ENCODE assay signal across 1 cellular context in the genomic region with DNA sequence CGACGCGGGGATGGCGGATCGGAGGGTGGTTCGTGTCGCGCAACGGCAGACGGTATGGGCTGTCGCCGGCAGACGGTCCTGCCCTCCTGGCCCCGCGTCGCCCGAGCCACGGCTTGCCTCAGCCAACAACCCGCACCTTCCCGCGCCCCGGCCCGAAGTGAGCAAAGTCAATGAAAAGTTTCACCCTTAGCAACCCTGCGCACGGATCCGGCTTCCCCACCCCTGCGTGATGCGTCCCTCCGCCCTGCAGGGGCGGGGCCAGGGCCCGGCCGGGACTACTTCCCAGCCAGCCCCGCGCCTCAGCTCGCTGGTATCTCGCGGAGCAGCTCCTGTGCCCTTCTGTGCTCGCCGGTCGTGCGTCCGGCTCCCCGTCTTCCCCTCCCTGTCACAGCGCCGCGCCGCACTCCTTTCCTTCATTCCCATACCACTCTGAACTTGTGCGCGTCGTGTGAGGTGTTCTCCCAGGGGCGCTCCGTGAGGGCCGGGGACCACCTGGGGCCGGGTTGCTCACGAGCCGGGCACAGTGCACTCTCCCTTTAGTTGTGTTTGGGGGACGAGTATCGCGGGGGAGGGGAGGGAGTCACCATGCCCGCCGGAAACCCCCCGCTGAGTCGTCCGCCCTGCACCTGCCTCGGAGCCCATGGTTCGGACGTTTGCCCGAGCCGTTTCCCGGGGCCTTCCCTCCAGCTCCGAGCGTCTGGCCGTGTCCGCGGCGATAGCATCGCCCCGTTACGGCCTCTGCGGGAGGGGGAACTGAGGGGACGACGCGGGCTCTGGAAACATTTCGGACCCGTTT.
TF ChIP-seq lines count a peak whose summit lies in the region.

A gene with protein sequence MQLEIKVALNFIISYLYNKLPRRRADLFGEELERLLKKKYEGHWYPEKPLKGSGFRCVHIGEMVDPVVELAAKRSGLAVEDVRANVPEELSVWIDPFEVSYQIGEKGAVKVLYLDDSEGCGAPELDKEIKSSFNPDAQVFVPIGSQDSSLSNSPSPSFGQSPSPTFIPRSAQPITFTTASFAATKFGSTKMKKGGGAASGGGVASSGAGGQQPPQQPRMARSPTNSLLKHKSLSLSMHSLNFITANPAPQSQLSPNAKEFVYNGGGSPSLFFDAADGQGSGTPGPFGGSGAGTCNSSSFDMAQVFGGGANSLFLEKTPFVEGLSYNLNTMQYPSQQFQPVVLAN (minus strand): TSS at position 163 of the 796 bp plus-strand sequence. CDS start 9,456 bp downstream, outside the sequence.

TF ChIP-seq in WTC11, 78 proteins besides CTCF, POLR2A, EP300 and RAD21 (continued from another document and continues in another):
- TF ChIP-seq, protein P1, sequence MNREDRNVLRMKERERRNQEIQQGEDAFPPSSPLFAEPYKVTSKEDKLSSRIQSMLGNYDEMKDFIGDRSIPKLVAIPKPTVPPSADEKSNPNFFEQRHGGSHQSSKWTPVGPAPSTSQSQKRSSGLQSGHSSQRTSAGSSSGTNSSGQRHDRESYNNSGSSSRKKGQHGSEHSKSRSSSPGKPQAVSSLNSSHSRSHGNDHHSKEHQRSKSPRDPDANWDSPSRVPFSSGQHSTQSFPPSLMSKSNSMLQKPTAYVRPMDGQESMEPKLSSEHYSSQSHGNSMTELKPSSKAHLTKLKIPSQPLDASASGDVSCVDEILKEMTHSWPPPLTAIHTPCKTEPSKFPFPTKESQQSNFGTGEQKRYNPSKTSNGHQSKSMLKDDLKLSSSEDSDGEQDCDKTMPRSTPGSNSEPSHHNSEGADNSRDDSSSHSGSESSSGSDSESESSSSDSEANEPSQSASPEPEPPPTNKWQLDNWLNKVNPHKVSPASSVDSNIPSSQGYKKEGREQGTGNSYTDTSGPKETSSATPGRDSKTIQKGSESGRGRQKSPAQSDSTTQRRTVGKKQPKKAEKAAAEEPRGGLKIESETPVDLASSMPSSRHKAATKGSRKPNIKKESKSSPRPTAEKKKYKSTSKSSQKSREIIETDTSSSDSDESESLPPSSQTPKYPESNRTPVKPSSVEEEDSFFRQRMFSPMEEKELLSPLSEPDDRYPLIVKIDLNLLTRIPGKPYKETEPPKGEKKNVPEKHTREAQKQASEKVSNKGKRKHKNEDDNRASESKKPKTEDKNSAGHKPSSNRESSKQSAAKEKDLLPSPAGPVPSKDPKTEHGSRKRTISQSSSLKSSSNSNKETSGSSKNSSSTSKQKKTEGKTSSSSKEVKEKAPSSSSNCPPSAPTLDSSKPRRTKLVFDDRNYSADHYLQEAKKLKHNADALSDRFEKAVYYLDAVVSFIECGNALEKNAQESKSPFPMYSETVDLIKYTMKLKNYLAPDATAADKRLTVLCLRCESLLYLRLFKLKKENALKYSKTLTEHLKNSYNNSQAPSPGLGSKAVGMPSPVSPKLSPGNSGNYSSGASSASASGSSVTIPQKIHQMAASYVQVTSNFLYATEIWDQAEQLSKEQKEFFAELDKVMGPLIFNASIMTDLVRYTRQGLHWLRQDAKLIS (CRISPR knock-in tag; IDR thresholded peaks at IDR 0.05; ENCODE audit: borderline replicate concordance) = peak; percentile 95
- TF ChIP-seq ELF4 (CRISPR knock-in tag; IDR thresholded peaks at IDR 0.05; ENCODE audit: low read depth) (peak; percentile 77; the same call in 1 of the 2 replicates), ETV6 (CRISPR knock-in tag; IDR thresholded peaks at IDR 0.05) (peak; percentile 59; the same call in 1 of the 2 replicates), ZBTB21 (CRISPR knock-in tag; IDR thresholded peaks at IDR 0.05; ENCODE audit: borderline replicate concordance) (peak; percentile 77; the same call in 1 of the 2 replicates), ZNF121 (CRISPR knock-in tag; IDR thresholded peaks at IDR 0.05) (no peak), ATF1 (CRISPR knock-in tag; IDR thresholded peaks at IDR 0.05) (peak; percentile 81), HMGA2 (CRISPR knock-in tag; IDR thresholded peaks at IDR 0.05) (no peak), TCF7 (CRISPR knock-in tag; IDR thresholded peaks at IDR 0.05; ENCODE audit: low read depth) (no peak), CREB1 (CRISPR knock-in tag; IDR thresholded peaks at IDR 0.05) (no peak; the same call in none of the 2 replicates), JUN (CRISPR knock-in tag; IDR thresholded peaks at IDR 0.05) (peak; percentile 24; the same call in 1 of the 2 replicates), ESRRA (CRISPR knock-in tag; IDR thresholded peaks at IDR 0.05; ENCODE audit: borderline replicate concordance) (peak; percentile 81), ZNF396 (CRISPR knock-in tag; IDR thresholded peaks at IDR 0.05; ENCODE audit: borderline replicate concordance) (no peak), NR1H2 (CRISPR knock-in tag; IDR thresholded peaks at IDR 0.05) (0 out of 2 replicates have a peak, but pooled peaks have one; percentile 9), ZNF671 (CRISPR knock-in tag; IDR thresholded peaks at IDR 0.05) (peak; percentile 89), ZNF263 (CRISPR knock-in tag; IDR thresholded peaks at IDR 0.05; ENCODE audit: low read depth) (peak; percentile 20; the same call in 1 of the 2 replicates)
- TF ChIP-seq, protein P2, sequence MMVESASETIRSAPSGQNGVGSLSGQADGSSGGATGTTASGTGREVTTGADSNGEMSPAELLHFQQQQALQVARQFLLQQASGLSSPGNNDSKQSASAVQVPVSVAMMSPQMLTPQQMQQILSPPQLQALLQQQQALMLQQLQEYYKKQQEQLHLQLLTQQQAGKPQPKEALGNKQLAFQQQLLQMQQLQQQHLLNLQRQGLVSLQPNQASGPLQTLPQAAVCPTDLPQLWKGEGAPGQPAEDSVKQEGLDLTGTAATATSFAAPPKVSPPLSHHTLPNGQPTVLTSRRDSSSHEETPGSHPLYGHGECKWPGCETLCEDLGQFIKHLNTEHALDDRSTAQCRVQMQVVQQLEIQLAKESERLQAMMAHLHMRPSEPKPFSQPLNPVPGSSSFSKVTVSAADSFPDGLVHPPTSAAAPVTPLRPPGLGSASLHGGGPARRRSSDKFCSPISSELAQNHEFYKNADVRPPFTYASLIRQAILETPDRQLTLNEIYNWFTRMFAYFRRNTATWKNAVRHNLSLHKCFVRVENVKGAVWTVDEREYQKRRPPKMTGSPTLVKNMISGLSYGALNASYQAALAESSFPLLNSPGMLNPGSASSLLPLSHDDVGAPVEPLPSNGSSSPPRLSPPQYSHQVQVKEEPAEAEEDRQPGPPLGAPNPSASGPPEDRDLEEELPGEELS (CRISPR knock-in tag; IDR thresholded peaks at IDR 0.05) = peak; percentile 86; the same call in 1 of the 2 replicates
- TF ChIP-seq, protein P3, sequence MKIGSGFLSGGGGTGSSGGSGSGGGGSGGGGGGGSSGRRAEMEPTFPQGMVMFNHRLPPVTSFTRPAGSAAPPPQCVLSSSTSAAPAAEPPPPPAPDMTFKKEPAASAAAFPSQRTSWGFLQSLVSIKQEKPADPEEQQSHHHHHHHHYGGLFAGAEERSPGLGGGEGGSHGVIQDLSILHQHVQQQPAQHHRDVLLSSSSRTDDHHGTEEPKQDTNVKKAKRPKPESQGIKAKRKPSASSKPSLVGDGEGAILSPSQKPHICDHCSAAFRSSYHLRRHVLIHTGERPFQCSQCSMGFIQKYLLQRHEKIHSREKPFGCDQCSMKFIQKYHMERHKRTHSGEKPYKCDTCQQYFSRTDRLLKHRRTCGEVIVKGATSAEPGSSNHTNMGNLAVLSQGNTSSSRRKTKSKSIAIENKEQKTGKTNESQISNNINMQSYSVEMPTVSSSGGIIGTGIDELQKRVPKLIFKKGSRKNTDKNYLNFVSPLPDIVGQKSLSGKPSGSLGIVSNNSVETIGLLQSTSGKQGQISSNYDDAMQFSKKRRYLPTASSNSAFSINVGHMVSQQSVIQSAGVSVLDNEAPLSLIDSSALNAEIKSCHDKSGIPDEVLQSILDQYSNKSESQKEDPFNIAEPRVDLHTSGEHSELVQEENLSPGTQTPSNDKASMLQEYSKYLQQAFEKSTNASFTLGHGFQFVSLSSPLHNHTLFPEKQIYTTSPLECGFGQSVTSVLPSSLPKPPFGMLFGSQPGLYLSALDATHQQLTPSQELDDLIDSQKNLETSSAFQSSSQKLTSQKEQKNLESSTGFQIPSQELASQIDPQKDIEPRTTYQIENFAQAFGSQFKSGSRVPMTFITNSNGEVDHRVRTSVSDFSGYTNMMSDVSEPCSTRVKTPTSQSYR (CRISPR knock-in tag; IDR thresholded peaks at IDR 0.05) = peak; percentile 57; the same call in 1 of the 2 replicates
- TF ChIP-seq, protein P4, sequence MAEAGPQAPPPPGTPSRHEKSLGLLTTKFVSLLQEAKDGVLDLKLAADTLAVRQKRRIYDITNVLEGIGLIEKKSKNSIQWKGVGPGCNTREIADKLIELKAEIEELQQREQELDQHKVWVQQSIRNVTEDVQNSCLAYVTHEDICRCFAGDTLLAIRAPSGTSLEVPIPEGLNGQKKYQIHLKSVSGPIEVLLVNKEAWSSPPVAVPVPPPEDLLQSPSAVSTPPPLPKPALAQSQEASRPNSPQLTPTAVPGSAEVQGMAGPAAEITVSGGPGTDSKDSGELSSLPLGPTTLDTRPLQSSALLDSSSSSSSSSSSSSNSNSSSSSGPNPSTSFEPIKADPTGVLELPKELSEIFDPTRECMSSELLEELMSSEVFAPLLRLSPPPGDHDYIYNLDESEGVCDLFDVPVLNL (CRISPR knock-in tag; IDR thresholded peaks at IDR 0.05; ENCODE audit: borderline replicate concordance, low read depth) = 0 out of 2 replicates have a peak, but pooled peaks have one; percentile 62
- TF ChIP-seq, protein P5, sequence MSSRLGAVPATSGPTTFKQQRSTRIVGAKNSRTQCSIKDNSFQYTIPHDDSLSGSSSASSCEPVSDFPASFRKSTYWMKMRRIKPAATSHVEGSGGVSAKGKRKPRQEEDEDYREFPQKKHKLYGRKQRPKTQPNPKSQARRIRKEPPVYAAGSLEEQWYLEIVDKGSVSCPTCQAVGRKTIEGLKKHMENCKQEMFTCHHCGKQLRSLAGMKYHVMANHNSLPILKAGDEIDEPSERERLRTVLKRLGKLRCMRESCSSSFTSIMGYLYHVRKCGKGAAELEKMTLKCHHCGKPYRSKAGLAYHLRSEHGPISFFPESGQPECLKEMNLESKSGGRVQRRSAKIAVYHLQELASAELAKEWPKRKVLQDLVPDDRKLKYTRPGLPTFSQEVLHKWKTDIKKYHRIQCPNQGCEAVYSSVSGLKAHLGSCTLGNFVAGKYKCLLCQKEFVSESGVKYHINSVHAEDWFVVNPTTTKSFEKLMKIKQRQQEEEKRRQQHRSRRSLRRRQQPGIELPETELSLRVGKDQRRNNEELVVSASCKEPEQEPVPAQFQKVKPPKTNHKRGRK (CRISPR knock-in tag; IDR thresholded peaks at IDR 0.05; ENCODE audit: borderline replicate concordance) = 0 out of 2 replicates have a peak, but pooled peaks have one; percentile 32
- TF ChIP-seq, protein P6, sequence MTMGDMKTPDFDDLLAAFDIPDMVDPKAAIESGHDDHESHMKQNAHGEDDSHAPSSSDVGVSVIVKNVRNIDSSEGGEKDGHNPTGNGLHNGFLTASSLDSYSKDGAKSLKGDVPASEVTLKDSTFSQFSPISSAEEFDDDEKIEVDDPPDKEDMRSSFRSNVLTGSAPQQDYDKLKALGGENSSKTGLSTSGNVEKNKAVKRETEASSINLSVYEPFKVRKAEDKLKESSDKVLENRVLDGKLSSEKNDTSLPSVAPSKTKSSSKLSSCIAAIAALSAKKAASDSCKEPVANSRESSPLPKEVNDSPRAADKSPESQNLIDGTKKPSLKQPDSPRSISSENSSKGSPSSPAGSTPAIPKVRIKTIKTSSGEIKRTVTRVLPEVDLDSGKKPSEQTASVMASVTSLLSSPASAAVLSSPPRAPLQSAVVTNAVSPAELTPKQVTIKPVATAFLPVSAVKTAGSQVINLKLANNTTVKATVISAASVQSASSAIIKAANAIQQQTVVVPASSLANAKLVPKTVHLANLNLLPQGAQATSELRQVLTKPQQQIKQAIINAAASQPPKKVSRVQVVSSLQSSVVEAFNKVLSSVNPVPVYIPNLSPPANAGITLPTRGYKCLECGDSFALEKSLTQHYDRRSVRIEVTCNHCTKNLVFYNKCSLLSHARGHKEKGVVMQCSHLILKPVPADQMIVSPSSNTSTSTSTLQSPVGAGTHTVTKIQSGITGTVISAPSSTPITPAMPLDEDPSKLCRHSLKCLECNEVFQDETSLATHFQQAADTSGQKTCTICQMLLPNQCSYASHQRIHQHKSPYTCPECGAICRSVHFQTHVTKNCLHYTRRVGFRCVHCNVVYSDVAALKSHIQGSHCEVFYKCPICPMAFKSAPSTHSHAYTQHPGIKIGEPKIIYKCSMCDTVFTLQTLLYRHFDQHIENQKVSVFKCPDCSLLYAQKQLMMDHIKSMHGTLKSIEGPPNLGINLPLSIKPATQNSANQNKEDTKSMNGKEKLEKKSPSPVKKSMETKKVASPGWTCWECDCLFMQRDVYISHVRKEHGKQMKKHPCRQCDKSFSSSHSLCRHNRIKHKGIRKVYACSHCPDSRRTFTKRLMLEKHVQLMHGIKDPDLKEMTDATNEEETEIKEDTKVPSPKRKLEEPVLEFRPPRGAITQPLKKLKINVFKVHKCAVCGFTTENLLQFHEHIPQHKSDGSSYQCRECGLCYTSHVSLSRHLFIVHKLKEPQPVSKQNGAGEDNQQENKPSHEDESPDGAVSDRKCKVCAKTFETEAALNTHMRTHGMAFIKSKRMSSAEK (CRISPR knock-in tag; IDR thresholded peaks at IDR 0.05; ENCODE audit: borderline replicate concordance) = no peak
- TF ChIP-seq, protein P7, sequence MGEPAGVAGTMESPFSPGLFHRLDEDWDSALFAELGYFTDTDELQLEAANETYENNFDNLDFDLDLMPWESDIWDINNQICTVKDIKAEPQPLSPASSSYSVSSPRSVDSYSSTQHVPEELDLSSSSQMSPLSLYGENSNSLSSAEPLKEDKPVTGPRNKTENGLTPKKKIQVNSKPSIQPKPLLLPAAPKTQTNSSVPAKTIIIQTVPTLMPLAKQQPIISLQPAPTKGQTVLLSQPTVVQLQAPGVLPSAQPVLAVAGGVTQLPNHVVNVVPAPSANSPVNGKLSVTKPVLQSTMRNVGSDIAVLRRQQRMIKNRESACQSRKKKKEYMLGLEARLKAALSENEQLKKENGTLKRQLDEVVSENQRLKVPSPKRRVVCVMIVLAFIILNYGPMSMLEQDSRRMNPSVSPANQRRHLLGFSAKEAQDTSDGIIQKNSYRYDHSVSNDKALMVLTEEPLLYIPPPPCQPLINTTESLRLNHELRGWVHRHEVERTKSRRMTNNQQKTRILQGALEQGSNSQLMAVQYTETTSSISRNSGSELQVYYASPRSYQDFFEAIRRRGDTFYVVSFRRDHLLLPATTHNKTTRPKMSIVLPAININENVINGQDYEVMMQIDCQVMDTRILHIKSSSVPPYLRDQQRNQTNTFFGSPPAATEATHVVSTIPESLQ (CRISPR knock-in tag; IDR thresholded peaks at IDR 0.05) = 0 out of 2 replicates have a peak, but pooled peaks have one; percentile 15
- TF ChIP-seq, protein P8, sequence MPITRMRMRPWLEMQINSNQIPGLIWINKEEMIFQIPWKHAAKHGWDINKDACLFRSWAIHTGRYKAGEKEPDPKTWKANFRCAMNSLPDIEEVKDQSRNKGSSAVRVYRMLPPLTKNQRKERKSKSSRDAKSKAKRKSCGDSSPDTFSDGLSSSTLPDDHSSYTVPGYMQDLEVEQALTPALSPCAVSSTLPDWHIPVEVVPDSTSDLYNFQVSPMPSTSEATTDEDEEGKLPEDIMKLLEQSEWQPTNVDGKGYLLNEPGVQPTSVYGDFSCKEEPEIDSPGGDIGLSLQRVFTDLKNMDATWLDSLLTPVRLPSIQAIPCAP (CRISPR knock-in tag; IDR thresholded peaks at IDR 0.05) = 0 out of 2 replicates have a peak, but pooled peaks have one; percentile 40
